Comparison of ENCODE assay signal across 8 cellular contexts in genomic region chr2:85437488-85438290, GRCh38. TPM values are rescaled to one million over a fixed set of nuclear protein-coding genes. Genes with fewer than 3 reads are reported as not detected.
DNase-seq lines count a peak whose midpoint lies in the region; ATAC-seq and TF ChIP-seq lines count a peak whose summit lies in the region.

No MANE protein-coding gene starts in this region.

- peak overlapping the region; percentile 53 for H3K4me3 ChIP-seq in GM23338
- peak overlapping the region; percentile 46; the same call in 1 of the 2 replicates for H3K4me3 ChIP-seq in MM.1S (ENCODE audit: low read length)
- no peak overlapping the region for H3K4me3 ChIP-seq in retinal pigment epithelial cell (ENCODE audit: low read length)

- H3K27ac ChIP-seq in GM23338 (ENCODE audit: low read depth) (no peak overlapping the region), MM.1S (ENCODE audit: low read length) (no peak overlapping the region)

- H4K20me1 ChIP-seq in GM23338 (replicated peaks; ENCODE audit: insufficient read depth), result no peaks in the 10 kb centered on the region
- H4K20me1 ChIP-seq in MM.1S (ENCODE audit: insufficient read depth, low read length), result no peaks in the 10 kb centered on the region

- H3F3A ChIP-seq in GM23338 (replicated peaks; ENCODE audit: low read depth) (peaks cover 9% of the 10 kb centered on the region), MM.1S (ENCODE audit: insufficient read depth, low read length) (no peaks in the 10 kb centered on the region)

- H3K36me3 ChIP-seq in GM23338 (ENCODE audit: insufficient read depth) (no peaks in the 10 kb centered on the region), MM.1S (replicated peaks; ENCODE audit: insufficient read depth, low read length) (no peaks in the 10 kb centered on the region)

- H3K27me3 Mint-ChIP-seq in GM23338 (ENCODE audit: insufficient read depth, low read depth, poor library complexity) (peaks cover 24% of the 10 kb centered on the region), T-helper 17 cell (no peaks in the 10 kb centered on the region)

- H3K27me3 ChIP-seq in GM23338 (ENCODE audit: insufficient read depth) (no peaks in the 10 kb centered on the region), MM.1S (replicated peaks; ENCODE audit: insufficient read depth, low read length) (no peaks in the 10 kb centered on the region)

- peak overlapping the region; percentile 50; the same call in 1 of the 2 replicates for H3K9ac ChIP-seq in MM.1S (ENCODE audit: low read length)

- H2AFZ ChIP-seq in GM23338 (peak overlapping the region; percentile 96), MM.1S (ENCODE audit: low read length) (peak overlapping the region; percentile 90)

- H3K9me3 Mint-ChIP-seq in GM23338, result no peaks in the 10 kb centered on the region; the same call in 2 of the 3 replicates

- TF ChIP-seq CTCF in GM23338 (conservative IDR thresholded peaks at IDR 0.05; ENCODE audit: low read depth in 2 of 2) (no peak), MM.1S (IDR thresholded peaks at IDR 0.05; ENCODE audit: low read length) (no peak), retinal pigment epithelial cell (conservative IDR thresholded peaks at IDR 0.05; ENCODE audit: low read depth, low read length) (no peak)

- H3K4me1 ChIP-seq in GM23338 (ENCODE audit: insufficient read depth) (peaks cover 35% of the 10 kb centered on the region), MM.1S (ENCODE audit: low read length) (peaks cover 5% of the 10 kb centered on the region)

- H3K79me2 ChIP-seq in GM23338 (replicated peaks; ENCODE audit: insufficient read depth), result no peaks in the 10 kb centered on the region
- H3K79me2 ChIP-seq in MM.1S (ENCODE audit: low read length), result no peaks in the 10 kb centered on the region

- H3K27ac Mint-ChIP-seq in GM23338 (peak overlapping the region; percentile 93), T-helper 17 cell (peak overlapping the region; percentile 90)

- peak; percentile 40 for DNase-seq in GDM1 (lab: John Stamatoyannopoulos, UW)
- peak; percentile 79 for DNase-seq in GM23338 (ENCODE audit: low spot score)
- DNase-seq in MM.1S, result peak; percentile 63
- DNase-seq in T-helper 17 cell, result peak; percentile 53 to 68 (median 66)
- DNase-seq in anterior cingulate cortex (lab: John Stamatoyannopoulos, UW), result peak in 57 of 58 donors; percentile 36 to 95 (median 84)
- DNase-seq in hepatic stellate cell (ENCODE audit: low spot score), result peak; percentile 86
- peak; percentile 97 for DNase-seq in retinal pigment epithelial cell (ENCODE audit: low read depth)
- no peak for DNase-seq in SIG-M5 treated with dmso at 0.1 percent for 504 hours (lab: John Stamatoyannopoulos, UW; ENCODE audit: unreplicated experiment)

- H3K9me2 ChIP-seq in GM23338 (ENCODE audit: insufficient read depth) (no peaks in the 10 kb centered on the region), MM.1S (replicated peaks; ENCODE audit: insufficient read depth, low read length) (no peaks in the 10 kb centered on the region)

- peak overlapping the region; percentile 86 for H3K4me2 ChIP-seq in GM23338
- peak overlapping the region; percentile 60 for H3K4me2 ChIP-seq in MM.1S (ENCODE audit: low read depth, low read length)

- ATAC-seq in GM23338 (peak; percentile 67), T-helper 17 cell (peak; percentile 87)

- H3K4me1 Mint-ChIP-seq in GM23338 (peaks cover 33% of the 10 kb centered on the region), T-helper 17 cell (peaks cover 15% of the 10 kb centered on the region)

- no peaks in the 10 kb centered on the region for H3K9me3 ChIP-seq in MM.1S (replicated peaks; ENCODE audit: insufficient read depth, low read length)
- no peaks in the 10 kb centered on the region for H3K9me3 ChIP-seq in T-helper 17 cell (ENCODE audit: control insufficient read depth, low read length, poor library complexity, severe bottlenecking)

- H3K4me3 Mint-ChIP-seq in GM23338, result peak overlapping the region; percentile 70
- H3K4me3 Mint-ChIP-seq in T-helper 17 cell, result peak overlapping the region; percentile 92

- H3K36me3 Mint-ChIP-seq in GM23338 (ENCODE audit: low read depth) (no peaks in the 10 kb centered on the region), T-helper 17 cell (ENCODE audit: low read depth) (no peaks in the 10 kb centered on the region)

TF ChIP-seq in GM23338, 12 proteins besides CTCF, POLR2A, EP300 and RAD21:
- TF ChIP-seq, protein P1, sequence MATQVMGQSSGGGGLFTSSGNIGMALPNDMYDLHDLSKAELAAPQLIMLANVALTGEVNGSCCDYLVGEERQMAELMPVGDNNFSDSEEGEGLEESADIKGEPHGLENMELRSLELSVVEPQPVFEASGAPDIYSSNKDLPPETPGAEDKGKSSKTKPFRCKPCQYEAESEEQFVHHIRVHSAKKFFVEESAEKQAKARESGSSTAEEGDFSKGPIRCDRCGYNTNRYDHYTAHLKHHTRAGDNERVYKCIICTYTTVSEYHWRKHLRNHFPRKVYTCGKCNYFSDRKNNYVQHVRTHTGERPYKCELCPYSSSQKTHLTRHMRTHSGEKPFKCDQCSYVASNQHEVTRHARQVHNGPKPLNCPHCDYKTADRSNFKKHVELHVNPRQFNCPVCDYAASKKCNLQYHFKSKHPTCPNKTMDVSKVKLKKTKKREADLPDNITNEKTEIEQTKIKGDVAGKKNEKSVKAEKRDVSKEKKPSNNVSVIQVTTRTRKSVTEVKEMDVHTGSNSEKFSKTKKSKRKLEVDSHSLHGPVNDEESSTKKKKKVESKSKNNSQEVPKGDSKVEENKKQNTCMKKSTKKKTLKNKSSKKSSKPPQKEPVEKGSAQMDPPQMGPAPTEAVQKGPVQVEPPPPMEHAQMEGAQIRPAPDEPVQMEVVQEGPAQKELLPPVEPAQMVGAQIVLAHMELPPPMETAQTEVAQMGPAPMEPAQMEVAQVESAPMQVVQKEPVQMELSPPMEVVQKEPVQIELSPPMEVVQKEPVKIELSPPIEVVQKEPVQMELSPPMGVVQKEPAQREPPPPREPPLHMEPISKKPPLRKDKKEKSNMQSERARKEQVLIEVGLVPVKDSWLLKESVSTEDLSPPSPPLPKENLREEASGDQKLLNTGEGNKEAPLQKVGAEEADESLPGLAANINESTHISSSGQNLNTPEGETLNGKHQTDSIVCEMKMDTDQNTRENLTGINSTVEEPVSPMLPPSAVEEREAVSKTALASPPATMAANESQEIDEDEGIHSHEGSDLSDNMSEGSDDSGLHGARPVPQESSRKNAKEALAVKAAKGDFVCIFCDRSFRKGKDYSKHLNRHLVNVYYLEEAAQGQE (IDR thresholded peaks at IDR 0.05; ENCODE audit: unreplicated experiment), result no peak
- TF ChIP-seq POLR2AphosphoS5 (IDR thresholded peaks at IDR 0.05; ENCODE audit: low read depth), result peak; percentile 48

RNA-seq across cellular contexts. Expression of gene SH2D6, which starts 19.2 kb away (rescaled TPM):
- total RNA-seq in GM23338 (2014; rRNA removed; shearing (Covaris generic)), result not detected in 2 replicates
- 0.26 and 0.37 TPM in 2 replicates for polyA plus RNA-seq in GM23338 (2016; fragmentation: Nextera tagmentation; extraction: Ambion mirVana)
- under 1 TPM; 0.26 to 0.40 TPM for total RNA-seq in T-helper 17 cell

RNA-seq across cellular contexts. Expression of gene CAPG, which starts 27.5 kb away (rescaled TPM):
- total RNA-seq in GM23338 (2014; rRNA removed; shearing (Covaris generic)), result 75.2 and 88.7 TPM in 2 replicates
- polyA plus RNA-seq in GM23338 (2016; fragmentation: Nextera tagmentation; extraction: Ambion mirVana), result 104 and 115 TPM in 2 replicates
- total RNA-seq in T-helper 17 cell, result 10 to 100 TPM; 51.6 to 90.3 TPM
